8 cellular contexts compared by ENCODE assay signal in genomic region chr9:114653556-114654159, GRCh38. TPM values are rescaled to one million over a fixed set of nuclear protein-coding genes. Genes with fewer than 3 reads are reported as not detected.
DNase-seq lines count a peak whose midpoint lies in the region; ATAC-seq and TF ChIP-seq lines count a peak whose summit lies in the region.

No MANE protein-coding gene starts in this region.

- intact Hi-C loops in left lung (cut with DNase I): loop anchor here in 1 of 2 donors (10.0 kb wide), 1 partner anchor 249 kb away; no protein-coding TSS in a partner anchor

- DNase-seq in GM06990 (ENCODE audit: extremely low read depth, insufficient read length) (no peak), NCI-H2227 (lab: John Stamatoyannopoulos, UW; ENCODE audit: unreplicated experiment) (peak; percentile 70), cerebellum (ENCODE audit: low spot score) (peak; percentile 12), left lung (peak in 1 of 2 donors; percentile 58)
- peak; percentile 69 to 74 for DNase-seq in activated CD4-positive, alpha-beta T cell treated with anti-CD3 and anti-CD28 coated beads for 24 hours (ENCODE audit: low read depth in 2 of 2)
- DNase-seq in stimulated activated CD4-positive, alpha-beta T cell treated with anti-CD3 and anti-CD28 coated beads, TNF-alpha, amount 100 ng/mL, for 1 hour (ENCODE audit: low read depth in 3 of 3, low spot score in 1 of 3): peak; percentile 36 to 62 (median 60)

- H3K36me3 ChIP-seq in GM06990 (ENCODE audit: control insufficient read depth, insufficient read depth, low read length) (no peaks in the 10 kb centered on the region), left lung (no peaks in the 10 kb centered on the region)

- peak; percentile 90 for TF ChIP-seq CTCF in GM06990 (IDR thresholded peaks at IDR 0.05; ENCODE audit: insufficient read depth, low read length, poor library complexity, severe bottlenecking)
- TF ChIP-seq CTCF in left lung (IDR thresholded peaks at IDR 0.05): peak; percentile 78 to 83

- no peaks in the 10 kb centered on the region for H3K9me3 ChIP-seq in left lung

- H3K27ac ChIP-seq in left lung: no peak overlapping the region

- no peak overlapping the region for H3K4me3 ChIP-seq in GM06990 (replicated peaks; ENCODE audit: low read depth, low read length)
- no peak overlapping the region for H3K4me3 ChIP-seq in left lung

- H3K4me1 ChIP-seq in left lung: peaks cover 0 to 4% of the 10 kb centered on the region in 2 donors

- ATAC-seq in HG02938 (IDR thresholded peaks at IDR 0.05; ENCODE audit: unreplicated experiment) (peak; percentile 67), left lung (peak; percentile 98), HG03565 (IDR thresholded peaks at IDR 0.05; ENCODE audit: unreplicated experiment) (no peak)

- no peaks in the 10 kb centered on the region for H3K27me3 ChIP-seq in GM06990 (replicated peaks; ENCODE audit: control insufficient read depth, insufficient read depth, low read length)
- no peaks in the 10 kb centered on the region for H3K27me3 ChIP-seq in left lung

RNA-seq across cellular contexts. Expression of gene TEX53, which starts 3.9 kb away (rescaled TPM):
- total RNA-seq in cerebellum (not detected), left lung (not detected)

RNA-seq across cellular contexts. Expression of gene TEX48, which starts 28.3 kb away (rescaled TPM):
- total RNA-seq in cerebellum: not detected
- not detected for total RNA-seq in left lung

RNA-seq across cellular contexts. Expression of gene TMEM268, which starts 42.6 kb away (rescaled TPM):
- total RNA-seq in cerebellum (9.4 TPM), left lung (10 to 100 TPM; 12.9 to 17.4 TPM)
